In genomic region chr4:40749717-40750460, GRCh38 we compare ENCODE assay signal across 2 cellular contexts.
A peak's percentile ranks its signal among the peaks of the same experiment; 100 is the strongest.
TF ChIP-seq lines count a peak whose summit lies in the region.

Gene NSUN7 (plus strand): TSS chr4:40749955. CDS start chr4:40750694, 739 bp downstream.

TF ChIP-seq in SK-N-SH treated with all-trans-retinoic acid at 6 μM for 48 hours, 23 proteins besides CTCF, POLR2A, EP300 and RAD21 (continued from another document):
- TF ChIP-seq POU6F1 (CRISPR knock-in tag; IDR thresholded peaks at IDR 0.05; ENCODE audit: borderline replicate concordance, low read depth) (no peak), ARNTL (CRISPR knock-in tag; IDR thresholded peaks at IDR 0.05; ENCODE audit: borderline replicate concordance, low read depth) (no peak), PATZ1 (CRISPR knock-in tag; IDR thresholded peaks at IDR 0.05; ENCODE audit: borderline replicate concordance) (peak; percentile 59), GLIS3 (CRISPR knock-in tag; IDR thresholded peaks at IDR 0.05) (no peak)
TF ChIP-seq in SK-N-SH treated with all-trans-retinoic acid at 6 μM for 48 hours: peak in this region for 2.

TF ChIP-seq in H1, 55 proteins besides CTCF, POLR2A, EP300 and RAD21 (continued from another document):
- TF ChIP-seq ATF2 (IDR thresholded peaks at IDR 0.05; ENCODE audit: low read length) (no peak), NANOG (IDR thresholded peaks at IDR 0.05; ENCODE audit: insufficient read depth, low read depth, low read length, poor library complexity, severe bottlenecking) (peak; percentile 27), TAF7 (optimal IDR thresholded peaks at IDR 0.05; ENCODE audit: borderline replicate concordance, low read depth, low read length) (peak; percentile 81), SIN3A (conservative IDR thresholded peaks at IDR 0.05 in 1 of 2, IDR thresholded peaks at IDR 0.05 in 1 of 2; ENCODE audit: low read depth in 1 of 2, low read length in 2 of 2) (peak in 1 of 2 experiments; percentile 45; a peak in 1 of 4 replicates), YY1 (IDR thresholded peaks at IDR 0.05; ENCODE audit: low read depth, low read length) (0 out of 2 replicates have a peak, but pooled peaks have one; percentile 23), CHD7 (IDR thresholded peaks at IDR 0.05; ENCODE audit: insufficient replicate concordance, low read length) (no peak), EGR1 (IDR thresholded peaks at IDR 0.05; ENCODE audit: borderline replicate concordance, low read depth, low read length) (peak; percentile 64; the same call in 1 of the 2 replicates), FOSL1 (IDR thresholded peaks at IDR 0.05; ENCODE audit: insufficient read depth, low read depth, low read length) (no peak), CBX8 (IDR thresholded peaks at IDR 0.05; ENCODE audit: borderline replicate concordance, low read depth, low read length) (no peak), TBP (IDR thresholded peaks at IDR 0.05; ENCODE audit: low read depth, low read length) (peak; percentile 85), BACH1 (IDR thresholded peaks at IDR 0.05; ENCODE audit: low read length) (no peak), ATF3 (IDR thresholded peaks at IDR 0.05; ENCODE audit: insufficient read depth, low read depth, low read length) (no peak), USF2 (IDR thresholded peaks at IDR 0.05; ENCODE audit: low read length) (no peak), BCL11A (IDR thresholded peaks at IDR 0.05; ENCODE audit: low read depth in 2 of 2, low read length in 2 of 2) (no peak), EZH2 (IDR thresholded peaks at IDR 0.05; ENCODE audit: low read depth, low read length, severe bottlenecking) (no peak), RXRA (IDR thresholded peaks at IDR 0.05; ENCODE audit: insufficient read depth, low read depth, low read length) (no peak), MAX (IDR thresholded peaks at IDR 0.05) (peak; percentile 64; the same call in 1 of the 2 replicates), POLR2AphosphoS5 (IDR thresholded peaks at IDR 0.05; ENCODE audit: low read depth, low read length) (peak; percentile 70; the same call in 1 of the 2 replicates), ZNF274 (IDR thresholded peaks at IDR 0.05; ENCODE audit: borderline replicate concordance, extremely low read depth, low read length) (no peak), KDM5A (IDR thresholded peaks at IDR 0.05; ENCODE audit: low read length) (no peak), SRF (IDR thresholded peaks at IDR 0.05; ENCODE audit: low read depth, low read length) (no peak), RFX5 (IDR thresholded peaks at IDR 0.05; ENCODE audit: borderline replicate concordance, low read depth, low read length) (no peak), RNF2 (IDR thresholded peaks at IDR 0.05; ENCODE audit: borderline replicate concordance, low read depth, low read length, missing control alignments, poor library complexity, severe bottlenecking) (no peak), CHD1 (IDR thresholded peaks at IDR 0.05; ENCODE audit: low read depth, low read length) (no peak), JUN (IDR thresholded peaks at IDR 0.05; ENCODE audit: low read depth, low read length) (no peak), HDAC6 (IDR thresholded peaks at IDR 0.05; ENCODE audit: low read depth, low read length) (no peak), SIRT6 (IDR thresholded peaks at IDR 0.05; ENCODE audit: low read length) (no peak), PHF8 (conservative IDR thresholded peaks at IDR 0.05; ENCODE audit: low read depth, low read length) (peak; percentile 51), NRF1 (IDR thresholded peaks at IDR 0.05; ENCODE audit: low read depth, low read length) (no peak), RBBP5 (IDR thresholded peaks at IDR 0.05; ENCODE audit: borderline replicate concordance, low read depth, low read length) (peak; percentile 43), SIX5 (IDR thresholded peaks at IDR 0.05; ENCODE audit: low read depth, low read length) (no peak), CBX5 (IDR thresholded peaks at IDR 0.05; ENCODE audit: low read depth, low read length) (no peak), TCF12 (IDR thresholded peaks at IDR 0.05; ENCODE audit: low read depth, low read length) (0 out of 2 replicates have a peak, but pooled peaks have one; percentile 17), SP2 (IDR thresholded peaks at IDR 0.05; ENCODE audit: low read length) (no peak), GTF2F1 (IDR thresholded peaks at IDR 0.05; ENCODE audit: borderline replicate concordance, low read depth, low read length) (no peak), POU5F1 (IDR thresholded peaks at IDR 0.05; ENCODE audit: low read depth, low read length) (no peak), TAF1 (IDR thresholded peaks at IDR 0.05; ENCODE audit: low read depth, low read length) (peak; percentile 87), KDM1A (IDR thresholded peaks at IDR 0.05; ENCODE audit: borderline replicate concordance, low read length) (no peak), MAFK (IDR thresholded peaks at IDR 0.05; ENCODE audit: low read depth, low read length) (no peak), E2F6 (IDR thresholded peaks at IDR 0.05) (peak; percentile 87), TEAD4 (IDR thresholded peaks at IDR 0.05; ENCODE audit: low read depth, low read length) (peak; percentile 26; the same call in 1 of the 2 replicates), CREB1 (IDR thresholded peaks at IDR 0.05) (no peak), SP1 (IDR thresholded peaks at IDR 0.05; ENCODE audit: low read depth, low read length) (peak; percentile 91), SAP30 (IDR thresholded peaks at IDR 0.05; ENCODE audit: insufficient read depth, insufficient replicate concordance, low read length) (no peak), SP4 (IDR thresholded peaks at IDR 0.05; ENCODE audit: low read length) (no peak), CHD2 (IDR thresholded peaks at IDR 0.05; ENCODE audit: low read length) (peak; percentile 98), BRCA1 (IDR thresholded peaks at IDR 0.05; ENCODE audit: low read depth, low read length) (peak; percentile 89), CTBP2 (IDR thresholded peaks at IDR 0.05; ENCODE audit: borderline replicate concordance, insufficient read depth, insufficient read length, low read length) (no peak), ASH2L (IDR thresholded peaks at IDR 0.05; ENCODE audit: low read length) (peak; percentile 75), JUND (IDR thresholded peaks at IDR 0.05; ENCODE audit: low read length) (no peak), CEBPB (IDR thresholded peaks at IDR 0.05; ENCODE audit: low read depth, low read length) (no peak)
